ENCODE assay signal across 1 cellular context in the genomic region with DNA sequence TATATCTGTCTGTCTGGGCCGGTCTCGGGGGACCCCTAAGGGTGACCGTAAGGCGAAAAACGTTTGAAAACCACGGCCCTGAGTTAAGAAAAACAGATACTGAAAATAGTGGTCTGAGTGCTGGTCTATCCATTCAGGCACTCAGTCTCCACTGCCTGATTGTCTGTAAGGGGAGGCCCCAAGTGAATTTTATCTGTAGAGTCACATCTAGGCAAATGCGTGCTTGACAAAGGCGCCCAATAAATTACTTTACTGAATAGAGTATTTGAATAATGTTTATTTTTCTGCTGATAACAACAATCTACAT.
TF ChIP-seq lines count a peak whose summit lies in the region.

No MANE protein-coding gene starts in this region.

TF ChIP-seq in GM12878, 131 proteins besides CTCF, POLR2A, EP300 and RAD21:
- TF ChIP-seq TBL1XR1 (IDR thresholded peaks at IDR 0.05; ENCODE audit: low read depth, low read length) = no peak
- no peak for TF ChIP-seq CREB1 (IDR thresholded peaks at IDR 0.05; ENCODE audit: low read depth)
- no peak for TF ChIP-seq ZNF207 (IDR thresholded peaks at IDR 0.05; ENCODE audit: borderline replicate concordance)
- peak; percentile 69 for TF ChIP-seq MEF2B (IDR thresholded peaks at IDR 0.05; ENCODE audit: partially characterized antibody, poor library complexity, severe bottlenecking)
- TF ChIP-seq, protein P1, sequence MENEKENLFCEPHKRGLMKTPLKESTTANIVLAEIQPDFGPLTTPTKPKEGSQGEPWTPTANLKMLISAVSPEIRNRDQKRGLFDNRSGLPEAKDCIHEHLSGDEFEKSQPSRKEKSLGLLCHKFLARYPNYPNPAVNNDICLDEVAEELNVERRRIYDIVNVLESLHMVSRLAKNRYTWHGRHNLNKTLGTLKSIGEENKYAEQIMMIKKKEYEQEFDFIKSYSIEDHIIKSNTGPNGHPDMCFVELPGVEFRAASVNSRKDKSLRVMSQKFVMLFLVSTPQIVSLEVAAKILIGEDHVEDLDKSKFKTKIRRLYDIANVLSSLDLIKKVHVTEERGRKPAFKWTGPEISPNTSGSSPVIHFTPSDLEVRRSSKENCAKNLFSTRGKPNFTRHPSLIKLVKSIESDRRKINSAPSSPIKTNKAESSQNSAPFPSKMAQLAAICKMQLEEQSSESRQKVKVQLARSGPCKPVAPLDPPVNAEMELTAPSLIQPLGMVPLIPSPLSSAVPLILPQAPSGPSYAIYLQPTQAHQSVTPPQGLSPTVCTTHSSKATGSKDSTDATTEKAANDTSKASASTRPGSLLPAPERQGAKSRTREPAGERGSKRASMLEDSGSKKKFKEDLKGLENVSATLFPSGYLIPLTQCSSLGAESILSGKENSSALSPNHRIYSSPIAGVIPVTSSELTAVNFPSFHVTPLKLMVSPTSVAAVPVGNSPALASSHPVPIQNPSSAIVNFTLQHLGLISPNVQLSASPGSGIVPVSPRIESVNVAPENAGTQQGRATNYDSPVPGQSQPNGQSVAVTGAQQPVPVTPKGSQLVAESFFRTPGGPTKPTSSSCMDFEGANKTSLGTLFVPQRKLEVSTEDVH (IDR thresholded peaks at IDR 0.05; ENCODE audit: low read depth, partially characterized antibody) = no peak
- no peak for TF ChIP-seq SUZ12 (IDR thresholded peaks at IDR 0.05; ENCODE audit: unreplicated experiment)
- no peak for TF ChIP-seq ZBED1 (IDR thresholded peaks at IDR 0.05; ENCODE audit: borderline replicate concordance)
- no peak for TF ChIP-seq NFYA (IDR thresholded peaks at IDR 0.05; ENCODE audit: borderline replicate concordance, low read depth, low read length)
- no peak for TF ChIP-seq ZSCAN29 (IDR thresholded peaks at IDR 0.05)
- no peak for TF ChIP-seq HDAC2 (IDR thresholded peaks at IDR 0.05)
- TF ChIP-seq BACH1 (IDR thresholded peaks at IDR 0.05; ENCODE audit: borderline replicate concordance) = 0 out of 2 replicates have a peak, but pooled peaks have one; percentile 10
- 0 out of 2 replicates have a peak, but pooled peaks have one; percentile 8 for TF ChIP-seq MTA2 (IDR thresholded peaks at IDR 0.05; ENCODE audit: low read depth)
- TF ChIP-seq RUNX3 (IDR thresholded peaks at IDR 0.05; ENCODE audit: low read length) = no peak
- TF ChIP-seq SREBF2 (IDR thresholded peaks at IDR 0.05; ENCODE audit: low read length) = no peak
- no peak for TF ChIP-seq RBBP5 (conservative IDR thresholded peaks at IDR 0.05)
- TF ChIP-seq CHD1 (IDR thresholded peaks at IDR 0.05; ENCODE audit: low read depth, low read length) = no peak
